8 cellular contexts compared by ENCODE assay signal in genomic region chr17:10844667-10845387, GRCh38. TPM values are rescaled to one million over a fixed set of nuclear protein-coding genes. Genes with fewer than 3 reads are reported as not detected.
DNase-seq lines count a peak whose midpoint lies in the region; ATAC-seq and TF ChIP-seq lines count a peak whose summit lies in the region.

No MANE protein-coding gene starts in this region.

- peak in 2 of 3 donors; percentile 78 to 80 for TF ChIP-seq CTCF in omental fat pad (IDR thresholded peaks at IDR 0.05)

- H3K9me3 Mint-ChIP-seq in activated naive CD4-positive, alpha-beta T cell treated with anti-CD3 and anti-CD28 coated beads, Interleukin-2, amount 10 ng/mL, durations not matched to agents 7 days and 5 days = no peaks in the 10 kb centered on the region

- DNase-seq in CD1c-positive myeloid dendritic cell (ENCODE audit: extremely low spot score) (peak; percentile 81), HPDE6-E6E7 (ENCODE audit: extremely low spot score) (peak; percentile 48), SK-N-DZ (ENCODE audit: low spot score) (peak; percentile 70), glomerular visceral epithelial cell (ENCODE audit: extremely low spot score) (peak; percentile 35), omental fat pad (ENCODE audit: low spot score) (peak; percentile 47), superior temporal gyrus (ENCODE audit: extremely low spot score) (peak; percentile 83)
- peak; percentile 82 for DNase-seq in activated naive CD4-positive, alpha-beta T cell treated with anti-CD3 and anti-CD28 coated beads, Interleukin-2, amount 10 ng/mL, durations not matched to agents 7 days and 5 days

- peaks cover 26% of the 10 kb centered on the region for H3K27me3 Mint-ChIP-seq in activated naive CD4-positive, alpha-beta T cell treated with anti-CD3 and anti-CD28 coated beads, Interleukin-2, amount 10 ng/mL, durations not matched to agents 7 days and 5 days

- CTCF ChIA-PET in activated naive CD4-positive, alpha-beta T cell treated with anti-CD3 and anti-CD28 coated beads, Interleukin-2, amount 10 ng/mL, durations not matched to agents 7 days and 5 days (lab: Charles Lee) = interaction anchor here (0.7 to 3.9 kb wide), 10 partner anchors 9 to 216 kb away, joined by 3 to 30 read pairs (median 4); no protein-coding TSS in a partner anchor

- peak overlapping the region; percentile 68 for H3K4me3 Mint-ChIP-seq in activated naive CD4-positive, alpha-beta T cell treated with anti-CD3 and anti-CD28 coated beads, Interleukin-2, amount 10 ng/mL, durations not matched to agents 7 days and 5 days

- H3K27ac Mint-ChIP-seq in activated naive CD4-positive, alpha-beta T cell treated with anti-CD3 and anti-CD28 coated beads, Interleukin-2, amount 10 ng/mL, durations not matched to agents 7 days and 5 days = no peak overlapping the region

- H3K36me3 Mint-ChIP-seq in activated naive CD4-positive, alpha-beta T cell treated with anti-CD3 and anti-CD28 coated beads, Interleukin-2, amount 10 ng/mL, durations not matched to agents 7 days and 5 days = no peaks in the 10 kb centered on the region

- ATAC-seq in GM19372 (IDR thresholded peaks at IDR 0.05; ENCODE audit: low read depth, unreplicated experiment) (peak; percentile 96), omental fat pad (ENCODE audit: low FRiP score) (peak; percentile 96)

- peaks cover 8% of the 10 kb centered on the region for H3K4me1 Mint-ChIP-seq in activated naive CD4-positive, alpha-beta T cell treated with anti-CD3 and anti-CD28 coated beads, Interleukin-2, amount 10 ng/mL, durations not matched to agents 7 days and 5 days

RNA-seq across cellular contexts. Expression of gene PIRT, which starts 6.9 kb away (rescaled TPM):
- not detected in 2 replicates for polyA plus RNA-seq in SK-N-DZ (2014; cell fraction: cytosol; rRNA removed)
- not detected in 2 replicates for polyA plus RNA-seq in SK-N-DZ (2014; cell fraction: nucleus; rRNA removed)
- total RNA-seq in omental fat pad = under 1 TPM in 1 of 4 donors, not detected in 3; 0.09 TPM

RNA-seq across cellular contexts. Expression of gene TMEM238L, which starts 40.9 kb away (rescaled TPM):
- polyA plus RNA-seq in SK-N-DZ (2014; cell fraction: cytosol; rRNA removed) = not detected in 2 replicates
- not detected in 2 replicates for polyA plus RNA-seq in SK-N-DZ (2014; cell fraction: nucleus; rRNA removed)
- not detected for total RNA-seq in omental fat pad

Comparison
In these comparisons a context has a peak if more than half of its experiments do, and no peak if none do; other contexts are left out.
1. Peak in every context shown above with its lines: DNase-seq and ATAC-seq.